Comparison of ENCODE assay signal across 8 cellular contexts in genomic region chr15:70559223-70559823, GRCh38.
DNase-seq lines count a peak whose midpoint lies in the region; ATAC-seq and TF ChIP-seq lines count a peak whose summit lies in the region.

No MANE protein-coding gene starts in this region.

- no peaks in the 10 kb centered on the region for H3K36me3 ChIP-seq in OCI-LY3 (replicated peaks; ENCODE audit: low read depth, low read length)

- H3K27ac ChIP-seq in OCI-LY3 (ENCODE audit: low read length) = no peak overlapping the region

- 0 out of 2 replicates have a peak overlapping the region, but pooled peaks have one; percentile 20 for H3K4me2 ChIP-seq in OCI-LY3 (ENCODE audit: low read length)

- no peak for TF ChIP-seq CTCF in OCI-LY3 (IDR thresholded peaks at IDR 0.05; ENCODE audit: low read depth, low read length)

- H3K9ac ChIP-seq in OCI-LY3 (ENCODE audit: low read length) = no peak overlapping the region

- H3K4me3 ChIP-seq in OCI-LY3 (ENCODE audit: low read length) = no peak overlapping the region

- no peaks in the 10 kb centered on the region for H3K79me2 ChIP-seq in OCI-LY3 (ENCODE audit: low read length)

- H3K27me3 ChIP-seq in OCI-LY3 (ENCODE audit: low read depth, low read length) = peaks cover 57% of the 10 kb centered on the region

- H2AFZ ChIP-seq in OCI-LY3 (ENCODE audit: low read depth, low read length) = no peak overlapping the region

- no peaks in the 10 kb centered on the region for H3K4me1 ChIP-seq in OCI-LY3 (ENCODE audit: low read length)

- peak; percentile 48 for DNase-seq in AG08395 (ENCODE audit: low spot score)
- peak; percentile 59 for DNase-seq in activated naive CD4-positive, alpha-beta T cell treated with Interleukin-2 at 50 U/mL for 16 hours
- DNase-seq in left kidney (ENCODE audit: low read depth, low spot score) = peak; percentile 87
- peak; percentile 36 for DNase-seq in stimulated activated CD8-positive, alpha-beta memory T cell treated with anti-CD3 and anti-CD28 coated beads, Interleukin-4, amount 100 ng/mL, for 24 hours (ENCODE audit: low read depth)
- no peak for DNase-seq in NCI-H2029 (lab: John Stamatoyannopoulos, UW)

- H3K9me3 ChIP-seq in OCI-LY3 (ENCODE audit: insufficient read depth, low read length) = no peaks in the 10 kb centered on the region

- H4K20me1 ChIP-seq in OCI-LY3 (ENCODE audit: insufficient read depth, low read length) = no peaks in the 10 kb centered on the region

- ATAC-seq in HG03196 (IDR thresholded peaks at IDR 0.05; ENCODE audit: unreplicated experiment) (no peak), HG02642 (IDR thresholded peaks at IDR 0.05; ENCODE audit: poor library complexity, unreplicated experiment) (no peak)
